Comparison of ENCODE assay signal across 10 cellular contexts in the genomic region with DNA sequence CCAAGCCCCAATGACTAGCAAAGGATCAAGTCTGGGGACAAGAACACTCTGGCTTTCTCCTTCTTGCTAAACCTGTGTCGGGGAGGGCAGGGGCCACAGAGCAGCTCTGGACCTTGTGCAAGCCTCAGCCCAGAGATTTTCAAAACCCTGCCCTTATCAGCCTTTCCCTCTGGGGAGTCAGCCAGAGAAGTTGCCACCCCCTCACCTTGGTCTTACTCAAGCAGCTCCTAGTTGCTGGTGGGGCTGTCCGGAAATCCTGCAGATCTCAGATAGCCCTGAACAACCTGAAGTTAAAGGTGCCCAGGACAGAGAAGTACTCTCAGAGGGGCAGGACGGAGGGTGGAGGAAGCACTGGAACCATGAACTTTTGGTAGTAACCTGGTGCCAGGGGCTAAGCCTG. TPM values are rescaled to one million over a fixed set of nuclear protein-coding genes. Genes with fewer than 3 reads are reported as not detected.
A peak's percentile ranks its signal among the peaks of the same experiment; 100 is the strongest.
DNase-seq lines count a peak whose midpoint lies in the region; ATAC-seq and TF ChIP-seq lines count a peak whose summit lies in the region.
"Had no signal": no experiment of that assay in that cellular context is flagged by ENCODE, and none has a peak within 500 bp of the region (broad histone marks: within the 10 kb centered on the region; RNA-seq: fewer than 3 reads in every experiment).

No MANE protein-coding gene starts in this region.

- intact Hi-C loops in CD4-positive, alpha-beta T cell (cut with DNase I, micrococcal nuclease): no loop called here
- intact Hi-C loops in activated CD8-positive, alpha-beta T cell treated with anti-CD3 and anti-CD28 coated beads for 36 hours (cut with micrococcal nuclease): no loop called here

- no peaks in the 10 kb centered on the region for H3K9me3 ChIP-seq in CD4-positive, alpha-beta T cell (ENCODE audit: control insufficient read depth, low read length)

- no peak overlapping the region for H3K27ac Mint-ChIP-seq in CD4-positive, alpha-beta T cell
- H3K27ac Mint-ChIP-seq in activated CD8-positive, alpha-beta T cell treated with anti-CD3 and anti-CD28 coated beads for 36 hours: no peak overlapping the region
- H3K27ac Mint-ChIP-seq in naive B cell: peak overlapping the region; percentile 82 to 95 (median 92)

- POLR2A ChIA-PET in CD4-positive, alpha-beta T cell (lab: Charles Lee): interaction anchor here (0.8 to 1.0 kb wide), 2 partner anchors 10 to 20 kb away, joined by 3 to 4 read pairs; no protein-coding TSS in a partner anchor
- POLR2A ChIA-PET in activated CD8-positive, alpha-beta T cell treated with anti-CD3 and anti-CD28 coated beads for 36 hours (lab: Charles Lee): interaction anchor here (1.5 kb wide), 1 partner anchor 9 kb away, joined by 3 read pairs; no protein-coding TSS in a partner anchor

- peak overlapping the region; percentile 83 for H3K4me3 Mint-ChIP-seq in CD4-positive, alpha-beta T cell
- peak overlapping the region; percentile 69 for H3K4me3 Mint-ChIP-seq in activated CD8-positive, alpha-beta T cell treated with anti-CD3 and anti-CD28 coated beads for 36 hours
- H3K4me3 Mint-ChIP-seq in naive B cell: peak overlapping the region; percentile 89 to 100 (median 97)

- H3K36me3 Mint-ChIP-seq in CD4-positive, alpha-beta T cell (ENCODE audit: low read depth): peaks cover 39% of the 10 kb centered on the region
- peaks cover 28% of the 10 kb centered on the region for H3K36me3 Mint-ChIP-seq in activated CD8-positive, alpha-beta T cell treated with anti-CD3 and anti-CD28 coated beads for 36 hours (ENCODE audit: low read depth)
- H3K36me3 Mint-ChIP-seq in naive B cell: peaks cover 45 to 49% of the 10 kb centered on the region in 2 donors

- DNase-seq in CD4-positive, alpha-beta T cell: no peak
- DNase-seq in activated CD8-positive, alpha-beta T cell treated with anti-CD3 and anti-CD28 coated beads for 36 hours: peak; percentile 17
- DNase-seq in naive B cell (no peak), NCI-H2081 treated with DMSO at 0.1 percent for 48 hours (lab: John Stamatoyannopoulos, UW) (no peak), NCI-H146 treated with DMSO at 0.1 percent for 48 hours (lab: John Stamatoyannopoulos, UW; ENCODE audit: unreplicated experiment) (no peak)
- DNase-seq: HCEC 1CT, NCI-H1417 treated with DMSO at 0.1 percent for 48 hours had no signal

- H3K27me3 ChIP-seq in CD4-positive, alpha-beta T cell (ENCODE audit: control insufficient read depth, insufficient read depth, low read length): no peaks in the 10 kb centered on the region

- H3K27me3 Mint-ChIP-seq in CD4-positive, alpha-beta T cell: no peaks in the 10 kb centered on the region
- H3K27me3 Mint-ChIP-seq in activated CD8-positive, alpha-beta T cell treated with anti-CD3 and anti-CD28 coated beads for 36 hours: no peaks in the 10 kb centered on the region
- no peaks in the 10 kb centered on the region for H3K27me3 Mint-ChIP-seq in naive B cell

- H3K27ac ChIP-seq in CD4-positive, alpha-beta T cell (ENCODE audit: low read depth, low read length): no peak overlapping the region

- H3K9me3 Mint-ChIP-seq in CD4-positive, alpha-beta T cell: no peaks in the 10 kb centered on the region
- H3K9me3 Mint-ChIP-seq in activated CD8-positive, alpha-beta T cell treated with anti-CD3 and anti-CD28 coated beads for 36 hours: no peaks in the 10 kb centered on the region
- H3K9me3 Mint-ChIP-seq in naive B cell: no peaks in the 10 kb centered on the region

- CTCF ChIA-PET in CD4-positive, alpha-beta T cell (lab: Charles Lee): no interaction called here
- CTCF ChIA-PET in activated CD8-positive, alpha-beta T cell treated with anti-CD3 and anti-CD28 coated beads for 36 hours (lab: Charles Lee): no interaction called here

- peak; percentile 31 for TF ChIP-seq POLR2A in GM15510 (IDR thresholded peaks at IDR 0.05; ENCODE audit: borderline replicate concordance, extremely low read depth, insufficient read length)

- ATAC-seq in CD4-positive, alpha-beta T cell (ENCODE audit: poor library complexity): no peak
- ATAC-seq in activated CD8-positive, alpha-beta T cell treated with anti-CD3 and anti-CD28 coated beads for 36 hours: no peak
- ATAC-seq in naive B cell (ENCODE audit: low read depth in 2 of 2): no peak
- ATAC-seq in HG03139 (IDR thresholded peaks at IDR 0.05; ENCODE audit: unreplicated experiment): no peak
- ATAC-seq in HG03280 (IDR thresholded peaks at IDR 0.05; ENCODE audit: unreplicated experiment): no peak

- no peak for TF ChIP-seq CTCF in CD4-positive, alpha-beta T cell (IDR thresholded peaks at IDR 0.05)
- no peak for TF ChIP-seq CTCF in activated CD8-positive, alpha-beta T cell treated with anti-CD3 and anti-CD28 coated beads for 36 hours (IDR thresholded peaks at IDR 0.05)

- peaks cover 54% of the 10 kb centered on the region for H3K4me1 Mint-ChIP-seq in CD4-positive, alpha-beta T cell (ENCODE audit: low read depth)
- peaks cover 50% of the 10 kb centered on the region for H3K4me1 Mint-ChIP-seq in activated CD8-positive, alpha-beta T cell treated with anti-CD3 and anti-CD28 coated beads for 36 hours (ENCODE audit: low read depth)
- H3K4me1 Mint-ChIP-seq in naive B cell: peaks cover 61 to 77% (median 66%) of the 10 kb centered on the region in 3 donors

RNA-seq across cellular contexts. Expression of gene HVCN1, which starts 1.1 kb away (rescaled TPM):
- 1 to 10 TPM; 3.9 to 4.1 TPM for total RNA-seq in CD4-positive, alpha-beta T cell
- 10 to 100 TPM; 23.0 to 24.2 TPM for total RNA-seq in activated CD8-positive, alpha-beta T cell treated with anti-CD3 and anti-CD28 coated beads for 36 hours
- polyA plus RNA-seq in naive B cell (ENCODE audit: low read depth in 6 of 6): 100 to 1,000 TPM; 654 to 887 (median 845) TPM

RNA-seq across cellular contexts. Expression of gene PPP1CC, which starts 54.9 kb away (rescaled TPM):
- total RNA-seq in CD4-positive, alpha-beta T cell: 100 to 1,000 TPM; 146 to 150 TPM
- 100 to 1,000 TPM; 242 to 244 TPM for total RNA-seq in activated CD8-positive, alpha-beta T cell treated with anti-CD3 and anti-CD28 coated beads for 36 hours
- 100 to 1,000 TPM; 198 to 315 (median 216) TPM for polyA plus RNA-seq in naive B cell (ENCODE audit: low read depth in 6 of 6)

Comparison
In these comparisons a context has a peak if more than half of its experiments do, and no peak if none do; other contexts are left out.
1. H3K27ac Mint-ChIP-seq: peak in naive B cell (6 of 6); none in CD4-positive, alpha-beta T cell (single experiment) and activated CD8-positive, alpha-beta T cell treated with anti-CD3 and anti-CD28 coated beads for 36 hours (single experiment).
2. RNA of gene HVCN1, which starts 1.1 kb away (total RNA-seq): 23.0 to 24.2 TPM in activated CD8-positive, alpha-beta T cell treated with anti-CD3 and anti-CD28 coated beads for 36 hours; 3.9 to 4.1 TPM in CD4-positive, alpha-beta T cell; every median in the first group is over 4 times any median in the second.
3. Peak in every context shown above with its lines, with median percentiles within 50 percentile points of each other: H3K4me3 Mint-ChIP-seq.